ENCODE assay signal across 8 cellular contexts in genomic region chr7:128476402-128477335, GRCh38.
DNase-seq lines count a peak whose midpoint lies in the region; ATAC-seq and TF ChIP-seq lines count a peak whose summit lies in the region.
"Not testable (repeated sequence)": the region's sequence is repeated elsewhere in the genome, so short reads cannot be mapped to it uniquely, and the experiment has no call there.

TSS of gene METTL2B (plus strand) at chr7:128476748. CDS start at chr7:128476766, 18 bp downstream.

- peak; percentile 79 for TF ChIP-seq POLR2A in erythroblast (IDR thresholded peaks at IDR 0.05; ENCODE audit: low read length)

- H3K4me1 ChIP-seq in mucosa of stomach (ENCODE audit: control insufficient read depth, insufficient read depth, low read length) = not testable (repeated sequence)

- not testable (repeated sequence) for H3K9me3 ChIP-seq in mucosa of stomach (ENCODE audit: control insufficient read depth, low read length)

- not testable (repeated sequence) for TF ChIP-seq RAD21 in Ishikawa (IDR thresholded peaks at IDR 0.05; ENCODE audit: low read depth)

- TF ChIP-seq EP300 in Ishikawa (IDR thresholded peaks at IDR 0.05; ENCODE audit: borderline replicate concordance) = not testable (repeated sequence)

- H3K4me3 ChIP-seq in mucosa of stomach (ENCODE audit: low read length) = peak within 1 kb of the TSS; percentile 41

- not testable (repeated sequence) for H3K36me3 ChIP-seq in mucosa of stomach (ENCODE audit: control insufficient read depth, insufficient read depth, low read length)

- H3K9ac ChIP-seq in mucosa of stomach (ENCODE audit: low read length) = peak within 1 kb of the TSS; percentile 71

- DNase-seq in DMS153 treated with DMSO at 0.1 percent for 48 hours (lab: John Stamatoyannopoulos, UW; ENCODE audit: unreplicated experiment) (peak; percentile 70), OCI-M2 (lab: John Stamatoyannopoulos, UW; ENCODE audit: unreplicated experiment) (peak; percentile 86), activated T-cell treated with anti-CD3 and anti-CD28 coated beads for 48 hours (ENCODE audit: low read depth) (peak; percentile 91), erythroblast (lab: John Stamatoyannopoulos, UW) (peak; percentile 94 to 96)
- DNase-seq in stimulated activated CD8-positive, alpha-beta memory T cell treated with anti-CD3 and anti-CD28 coated beads, Interleukin-7, amount 100 ng/mL, for 24 hours (ENCODE audit: low read depth) = peak; percentile 85

- H3K27me3 ChIP-seq in mucosa of stomach (ENCODE audit: control insufficient read depth, insufficient read depth, low read length) = not testable (repeated sequence)

- ATAC-seq in GM21576 (IDR thresholded peaks at IDR 0.05; ENCODE audit: unreplicated experiment) = peak; percentile 92

TF ChIP-seq in Ishikawa, 13 proteins besides CTCF, POLR2A, EP300 and RAD21:
- peak; percentile 38; the same call in 1 of the 2 replicates for TF ChIP-seq CREB1 (IDR thresholded peaks at IDR 0.05; ENCODE audit: low read depth)
- TF ChIP-seq TAF1 (IDR thresholded peaks at IDR 0.05; ENCODE audit: low read depth) = peak; percentile 93
- TF ChIP-seq YY1 (IDR thresholded peaks at IDR 0.05; ENCODE audit: low read depth) = peak; percentile 98
- peak; percentile 18; the same call in 1 of the 2 replicates for TF ChIP-seq USF1 (IDR thresholded peaks at IDR 0.05)
- peak; percentile 96 for TF ChIP-seq MAX (IDR thresholded peaks at IDR 0.05)
- peak; percentile 26; the same call in 1 of the 2 replicates for TF ChIP-seq CEBPB (IDR thresholded peaks at IDR 0.05)

Comparison
In these comparisons a context has a peak if more than half of its experiments do, and no peak if none do; other contexts are left out.
1. Peak in every context shown above with its lines: DNase-seq, ATAC-seq and H3K4me3 ChIP-seq.